ENCODE assay signal across 8 cellular contexts in the genomic region with DNA sequence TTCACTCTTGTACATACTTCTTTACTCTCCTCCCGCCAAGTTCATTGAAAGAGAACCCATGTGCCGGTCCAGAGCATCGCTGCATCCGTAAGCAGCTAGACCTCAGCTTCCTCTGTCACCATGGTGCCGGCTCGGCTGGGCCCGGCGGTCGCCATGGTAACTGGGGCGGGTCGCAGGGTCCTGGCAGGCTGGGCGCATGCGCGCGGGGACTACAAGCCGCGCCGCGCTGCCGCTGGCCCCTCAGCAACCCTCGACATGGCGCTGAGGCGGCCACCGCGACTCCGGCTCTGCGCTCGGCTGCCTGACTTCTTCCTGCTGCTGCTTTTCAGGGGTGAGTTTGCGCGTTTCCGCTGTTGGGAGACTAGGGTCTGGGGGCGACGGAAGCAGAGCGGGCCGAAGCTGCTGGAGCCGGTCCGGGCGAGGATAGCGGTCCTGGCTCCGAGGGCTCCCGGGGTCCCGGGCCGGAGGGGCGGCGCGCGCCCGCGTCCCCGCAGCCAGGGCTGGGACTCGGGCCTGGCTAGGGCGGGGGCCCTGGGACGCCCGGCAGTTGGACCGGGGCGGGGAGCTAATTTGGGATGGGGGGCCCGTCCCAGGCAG. TPM values are rescaled to one million over a fixed set of nuclear protein-coding genes. Genes with fewer than 3 reads are reported as not detected.
A peak's percentile ranks its signal among the peaks of the same experiment; 100 is the strongest.
DNase-seq lines count a peak whose midpoint lies in the region; ATAC-seq and TF ChIP-seq lines count a peak whose summit lies in the region.

Gene JAM3, plus strand, starts transcription at position 244 of the 597 bp plus-strand sequence. Its CDS starts 12 bp downstream, at position 256.

- H3K4ac ChIP-seq in mesenchymal stem cell (ENCODE audit: low read depth in 1 of 2, low read length in 2 of 2), result peak within 1 kb of the TSS; percentile 5 to 65

- in situ Hi-C loops in endometrial microvascular endothelial cells (cut with HindIII; ENCODE audit: inconsistent ontology term, low pct_unique_long_range_greater_than_20kb, low sequenced_read_pairs), result no loop called here

- DNase-seq in AG04450 (ENCODE audit: low read depth, low spot score) (peak; percentile 76), NCI-H69 (lab: John Stamatoyannopoulos, UW) (peak; percentile 97), mesenchymal stem cell (peak; percentile 95)
- DNase-seq in activated CD8-positive, alpha-beta memory T cell treated with anti-CD3 and anti-CD28 coated beads, Interleukin-2, amount 50 U/mL, for 4 hours, result peak; percentile 99
- peak; percentile 91 to 97 (median 93) for DNase-seq in stimulated activated CD4-positive, alpha-beta T cell treated with anti-CD3 and anti-CD28 coated beads, TNF-alpha, amount 100 ng/mL, for 48 hours (ENCODE audit: low read depth in 3 of 3)

- H4K91ac ChIP-seq in mesenchymal stem cell (ENCODE audit: low read length), result peak within 1 kb of the TSS; percentile 9

- H3K4me3 ChIP-seq in AG04450 (ENCODE audit: low read depth, low read length) (peak within 1 kb of the TSS; percentile 86), mesenchymal stem cell (ENCODE audit: insufficient read depth in 1 of 2, low read depth in 1 of 2, low read length in 2 of 2) (peak within 1 kb of the TSS; percentile 73 to 84)

- H4K8ac ChIP-seq in mesenchymal stem cell (ENCODE audit: low read length), result peak within 1 kb of the TSS; percentile 58

- peak within 1 kb of the TSS; percentile 31 for H3K27ac ChIP-seq in AG04450 (ENCODE audit: low read depth, low read length)
- H3K27ac ChIP-seq in mesenchymal stem cell (ENCODE audit: low read length, poor library complexity, severe bottlenecking), result no peak within 1 kb of the TSS

- H3K4me2 ChIP-seq in mesenchymal stem cell (ENCODE audit: low read length, poor library complexity, severe bottlenecking), result peak within 1 kb of the TSS; percentile 72

- H2AFZ ChIP-seq in mesenchymal stem cell (ENCODE audit: low read depth, low read length), result peak within 1 kb of the TSS; percentile 83

- peak within 1 kb of the TSS; percentile 91 to 96 for H3K18ac ChIP-seq in mesenchymal stem cell (ENCODE audit: low read depth in 1 of 2, low read length in 2 of 2)

- peak within 1 kb of the TSS in 1 of 2 experiments; percentile 89 for H3K14ac ChIP-seq in mesenchymal stem cell (ENCODE audit: low read length in 2 of 2)

- CTCF ChIA-PET in AG04450 (lab: Charles Lee), result interaction anchor here (1.1 to 7.1 kb wide), 3 partner anchors 18 to 141 kb away, joined by 3 to 61 read pairs (median 25); no protein-coding TSS in a partner anchor

- no peaks in the 10 kb centered on the region for H3K36me3 ChIP-seq in mesenchymal stem cell (ENCODE audit: control insufficient read depth in 1 of 2, insufficient read depth in 2 of 2, low read depth in 1 of 2, low read length in 2 of 2)

- no peaks in the 10 kb centered on the region for H3K4me1 ChIP-seq in mesenchymal stem cell (ENCODE audit: control insufficient read depth, insufficient read depth, low read depth, low read length)

- no peak within 1 kb of the TSS for H2AK5ac ChIP-seq in mesenchymal stem cell (ENCODE audit: low read length, severe bottlenecking)

- ATAC-seq in HG03432 (IDR thresholded peaks at IDR 0.05; ENCODE audit: unreplicated experiment), result peak; percentile 90

- H3K23ac ChIP-seq in mesenchymal stem cell (ENCODE audit: low read length in 2 of 2), result peak within 1 kb of the TSS; percentile 60 to 83

- H3K9me3 ChIP-seq in AG04450 (ENCODE audit: control insufficient read depth, insufficient read depth, low read length) (no peaks in the 10 kb centered on the region), mesenchymal stem cell (ENCODE audit: control insufficient read depth, low read length) (no peaks in the 10 kb centered on the region)

- POLR2A ChIA-PET in AG04450 (lab: Yijun Ruan, JAX), result interaction anchor here (0.8 to 1.8 kb wide), 6 partner anchors 19 to 794 kb away, joined by 3 to 26 read pairs (median 4); no protein-coding TSS in a partner anchor

- H3K9ac ChIP-seq in mesenchymal stem cell (ENCODE audit: low read length), result peak within 1 kb of the TSS; percentile 86

- H2BK12ac ChIP-seq in mesenchymal stem cell (ENCODE audit: low read length in 2 of 2), result peak within 1 kb of the TSS in 1 of 2 experiments; percentile 29

- peaks cover 14% of the 10 kb centered on the region for H3K27me3 ChIP-seq in AG04450 (ENCODE audit: control insufficient read depth, insufficient read depth, low read length)
- peaks cover 0 to 22% of the 10 kb centered on the region in 2 experiments for H3K27me3 ChIP-seq in mesenchymal stem cell (ENCODE audit: control insufficient read depth in 1 of 2, insufficient read depth in 1 of 2, low read length in 2 of 2)

- H2BK5ac ChIP-seq in mesenchymal stem cell (ENCODE audit: low read depth, low read length, poor library complexity, severe bottlenecking), result no peak within 1 kb of the TSS

- no peaks in the 10 kb centered on the region for H3K79me1 ChIP-seq in mesenchymal stem cell (replicated peaks; ENCODE audit: low read length, poor library complexity, severe bottlenecking)

- H2BK120ac ChIP-seq in mesenchymal stem cell (ENCODE audit: low read depth, low read length), result peak within 1 kb of the TSS; percentile 93

- peak; percentile 55 for TF ChIP-seq POLR2A in GM19193 (IDR thresholded peaks at IDR 0.05; ENCODE audit: extremely low read depth, insufficient read depth, insufficient read length)

- peak within 1 kb of the TSS; percentile 96 for H2BK15ac ChIP-seq in mesenchymal stem cell (ENCODE audit: low read depth, poor library complexity, severe bottlenecking)

- no peak for TF ChIP-seq CTCF in AG04450 (IDR thresholded peaks at IDR 0.05; ENCODE audit: low read depth, low read length)

- WGBS in mesenchymal stem cell, result 1% methylated on average over 45 of the region's 57 CpGs

RNA-seq across cellular contexts. Expression of gene JAM3, which starts in this region (rescaled TPM):
- 66.2 and 79.6 TPM in 2 replicates for polyA plus RNA-seq in AG04450 (2011; rRNA removed)
- 38.4 and 43.7 TPM in 2 replicates for polyA minus RNA-seq in AG04450 (2011; rRNA and poly(A)+ RNA removed)
- total RNA-seq in endometrial microvascular endothelial cells (ENCODE audit: inconsistent ontology term), result 75.9 TPM
- polyA plus RNA-seq in mesenchymal stem cell (2013, experiment 1 of 2), result 56.5 TPM
- 57.3 TPM for polyA plus RNA-seq in mesenchymal stem cell (2013, experiment 2 of 2)
